In genomic region chr10:3711918-3712317, GRCh38 we compare ENCODE assay signal across 8 cellular contexts.
"Had no signal": no experiment of that assay in that cellular context is flagged by ENCODE, and none has a peak within 500 bp of the region (broad histone marks: within the 10 kb centered on the region; RNA-seq: fewer than 3 reads in every experiment).

No MANE protein-coding gene starts in this region.

- H3K4me1 Mint-ChIP-seq: IgD-negative memory B cell had no signal

- H3K4me3 ChIP-seq: K562 had no signal

- H3K27ac ChIP-seq: HL-60, KMS-11 had no signal

- H3K27ac Mint-ChIP-seq: IgD-negative memory B cell had no signal

- ATAC-seq: HepG2, K562 had no signal

- H3K36me3 Mint-ChIP-seq: IgD-negative memory B cell had no signal

- DNase-seq: IMR-90, KBM-7, KG1 had no signal

- H3K4me3 Mint-ChIP-seq: IgD-negative memory B cell had no signal
